8 cellular contexts compared by ENCODE assay signal in the genomic region with DNA sequence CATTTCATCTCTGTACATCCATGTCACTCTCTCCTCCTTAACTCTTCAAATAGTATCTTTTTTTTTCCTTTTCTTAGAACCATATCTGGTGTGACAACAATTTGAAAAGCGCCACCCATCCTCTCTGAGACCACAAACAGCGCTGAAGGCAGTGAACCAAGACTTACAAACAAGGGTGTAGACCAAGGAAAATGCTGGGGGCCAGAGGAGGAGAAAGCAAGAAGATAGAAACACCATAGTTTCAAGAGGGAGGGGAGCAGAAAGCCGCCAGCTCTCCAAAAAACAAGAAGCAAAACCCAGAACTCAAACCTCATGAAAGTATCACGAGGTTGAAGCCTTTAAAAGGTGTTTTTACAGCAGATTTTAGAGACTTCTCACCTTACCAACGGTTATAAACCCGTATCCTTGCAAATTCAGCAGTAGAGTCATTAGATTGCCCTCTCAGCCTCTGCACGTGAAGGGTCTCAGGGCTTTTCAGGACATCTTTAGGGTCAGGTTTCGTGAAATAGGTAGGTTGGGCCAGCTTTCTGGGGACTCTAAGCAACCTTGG. TPM values are rescaled to one million over a fixed set of nuclear protein-coding genes. Genes with fewer than 3 reads are reported as not detected.
A peak's percentile ranks its signal among the peaks of the same experiment; 100 is the strongest.
DNase-seq lines count a peak whose midpoint lies in the region; ATAC-seq and TF ChIP-seq lines count a peak whose summit lies in the region.

No MANE protein-coding gene starts in this region.

- H3K4me3 Mint-ChIP-seq in activated naive CD8-positive, alpha-beta T cell treated with anti-CD3 and anti-CD28 coated beads, Interleukin-2, amount 50 U/mL, for 24 hours: peak overlapping the region; percentile 49
- H3K4me3 Mint-ChIP-seq in chondrocyte (ENCODE audit: unreplicated experiment): no peak overlapping the region

- peak; percentile 91 for ATAC-seq in GM21390 (IDR thresholded peaks at IDR 0.05; ENCODE audit: unreplicated experiment)
- peak; percentile 93 for ATAC-seq in HG03520 (IDR thresholded peaks at IDR 0.05; ENCODE audit: unreplicated experiment)
- ATAC-seq in activated naive CD8-positive, alpha-beta T cell treated with anti-CD3 and anti-CD28 coated beads, Interleukin-2, amount 50 U/mL, for 24 hours: peak; percentile 41

- TF ChIP-seq CTCF in GM13977 (IDR thresholded peaks at IDR 0.05; ENCODE audit: extremely low read depth, insufficient read depth, missing control alignments): no peak
- no peak for TF ChIP-seq CTCF in chondrocyte (IDR thresholded peaks at IDR 0.05)

- in situ Hi-C loops in GM13977 (cut with MboI; ENCODE audit: low pct_unique_long_range_greater_than_20kb, low sequenced_read_pairs, unreplicated experiment): no loop called here

- no peaks in the 10 kb centered on the region for H3K27me3 Mint-ChIP-seq in activated naive CD8-positive, alpha-beta T cell treated with anti-CD3 and anti-CD28 coated beads, Interleukin-2, amount 50 U/mL, for 24 hours
- H3K27me3 Mint-ChIP-seq in chondrocyte (ENCODE audit: low read depth): no peaks in the 10 kb centered on the region

- H3K9me3 Mint-ChIP-seq in activated naive CD8-positive, alpha-beta T cell treated with anti-CD3 and anti-CD28 coated beads, Interleukin-2, amount 50 U/mL, for 24 hours: peaks cover 33% of the 10 kb centered on the region
- H3K9me3 Mint-ChIP-seq in chondrocyte (ENCODE audit: low read depth): peaks cover 20% of the 10 kb centered on the region

- DNase-seq in GM13977 (ENCODE audit: low spot score) (peak; percentile 50), RKO (ENCODE audit: low spot score) (no peak), HuH-7 (ENCODE audit: low spot score) (no peak), D341Med (ENCODE audit: low spot score) (no peak), chondrocyte (ENCODE audit: low spot score) (no peak)
- no peak for DNase-seq in activated naive CD8-positive, alpha-beta T cell treated with anti-CD3 and anti-CD28 coated beads, Interleukin-2, amount 50 U/mL, for 24 hours

- H3K27ac Mint-ChIP-seq in activated naive CD8-positive, alpha-beta T cell treated with anti-CD3 and anti-CD28 coated beads, Interleukin-2, amount 50 U/mL, for 24 hours: peak overlapping the region; percentile 79
- no peak overlapping the region for H3K27ac Mint-ChIP-seq in chondrocyte (ENCODE audit: unreplicated experiment)

- H3K36me3 Mint-ChIP-seq in activated naive CD8-positive, alpha-beta T cell treated with anti-CD3 and anti-CD28 coated beads, Interleukin-2, amount 50 U/mL, for 24 hours (ENCODE audit: low read depth): peaks cover 22% of the 10 kb centered on the region
- peaks cover 8% of the 10 kb centered on the region for H3K36me3 Mint-ChIP-seq in chondrocyte (ENCODE audit: low read depth)

- peaks cover 67% of the 10 kb centered on the region for H3K4me1 Mint-ChIP-seq in activated naive CD8-positive, alpha-beta T cell treated with anti-CD3 and anti-CD28 coated beads, Interleukin-2, amount 50 U/mL, for 24 hours
- H3K4me1 Mint-ChIP-seq in chondrocyte (ENCODE audit: low read depth): no peaks in the 10 kb centered on the region

RNA-seq across cellular contexts. Expression of gene RIPOR2, which starts 13.3 kb away (rescaled TPM):
- 0.62 to 1.9 TPM (median 0.92 TPM) in 3 replicates for total RNA-seq in chondrocyte

Comparison
In these comparisons a context has a peak if more than half of its experiments do, and no peak if none do; other contexts are left out.
1. ATAC-seq: peak in every context shown above with its lines; median percentile 93 in HG03520; 91 in GM21390; 41 in activated naive CD8-positive, alpha-beta T cell treated with anti-CD3 and anti-CD28 coated beads, Interleukin-2, amount 50 U/mL, for 24 hours.